10 cellular contexts compared by ENCODE assay signal in genomic region chr4:11073621-11074051, GRCh38.
A peak's percentile ranks its signal among the peaks of the same experiment; 100 is the strongest.
DNase-seq lines count a peak whose midpoint lies in the region; ATAC-seq, FAIRE-seq and TF ChIP-seq lines count a peak whose summit lies in the region.
"Had no signal": no experiment of that assay in that cellular context is flagged by ENCODE, and none has a peak within 500 bp of the region (broad histone marks: within the 10 kb centered on the region; RNA-seq: fewer than 3 reads in every experiment).

No MANE protein-coding gene starts in this region.

- H3K4me3 Mint-ChIP-seq in GM23338 (no peak overlapping the region), WTC11 (no peak overlapping the region)
- H3K4me3 Mint-ChIP-seq: activated naive CD8-positive, alpha-beta T cell had no signal

- DNase-seq in GM23338 (ENCODE audit: low spot score), result peak; percentile 37
- DNase-seq in WTC11 (ENCODE audit: low spot score), result no peak
- peak; percentile 32 for DNase-seq in pons (ENCODE audit: low spot score)
- DNase-seq in GM19239 (ENCODE audit: insufficient read length, low spot score), result no peak
- no peak for DNase-seq in OCI-LY7 (ENCODE audit: low spot score)
- no peak for DNase-seq in nucleus accumbens (lab: John Stamatoyannopoulos, UW)

- 74 to 85% methylated on average over 3 to 6 of the region's 6 CpGs for WGBS in gastroesophageal sphincter (ENCODE audit: low coverage in 1 of 2), 2 donors

- H3K4me1 Mint-ChIP-seq in GM23338, result peaks cover 15% of the 10 kb centered on the region
- H3K4me1 Mint-ChIP-seq in WTC11, result peaks cover 21% of the 10 kb centered on the region

- intact Hi-C loops in OCI-LY7 (cut with micrococcal nuclease; ENCODE audit: unreplicated experiment), result no loop called here

- TF ChIP-seq EP300 in gastroesophageal sphincter (IDR thresholded peaks at IDR 0.05), result no peak

- no peaks in the 10 kb centered on the region for H3K27me3 ChIP-seq in GM23338 (ENCODE audit: insufficient read depth)
- no peaks in the 10 kb centered on the region for H3K27me3 ChIP-seq in gastroesophageal sphincter

- H3K79me2 ChIP-seq in GM23338 (replicated peaks; ENCODE audit: insufficient read depth) (no peaks in the 10 kb centered on the region), OCI-LY7 (ENCODE audit: insufficient read depth, low read depth, low read length) (no peaks in the 10 kb centered on the region)

- H3K36me3 ChIP-seq in GM23338 (ENCODE audit: insufficient read depth), result no peaks in the 10 kb centered on the region
- H3K36me3 ChIP-seq in gastroesophageal sphincter, result no peaks in the 10 kb centered on the region
- H3K36me3 ChIP-seq in OCI-LY7 (ENCODE audit: insufficient read depth, low read length), result no peaks in the 10 kb centered on the region

- no peaks in the 10 kb centered on the region for H4K20me1 ChIP-seq in GM23338 (replicated peaks; ENCODE audit: insufficient read depth)
- no peaks in the 10 kb centered on the region for H4K20me1 ChIP-seq in OCI-LY7 (ENCODE audit: insufficient read depth, low read length)

- no peak for TF ChIP-seq POLR2A in gastroesophageal sphincter (IDR thresholded peaks at IDR 0.05)

- no peaks in the 10 kb centered on the region for H3K9me3 Mint-ChIP-seq in GM23338
- H3K9me3 Mint-ChIP-seq in WTC11, result peaks cover 58% of the 10 kb centered on the region

- H3K4me2 ChIP-seq in GM23338 (no peak overlapping the region), OCI-LY7 (ENCODE audit: low read length) (no peak overlapping the region)

- no peak overlapping the region for H2AFZ ChIP-seq in GM23338
- H2AFZ ChIP-seq in OCI-LY7 (ENCODE audit: low read length), result no peak overlapping the region

- H3K36me3 Mint-ChIP-seq in GM23338 (ENCODE audit: low read depth) (no peaks in the 10 kb centered on the region), WTC11 (peaks cover 46% of the 10 kb centered on the region)
- H3K36me3 Mint-ChIP-seq: activated naive CD8-positive, alpha-beta T cell had no signal

- FAIRE-seq in GM19239 (lab: Jason Lieb, UNC), result no peak

- H3F3A ChIP-seq in GM23338 (replicated peaks; ENCODE audit: low read depth), result no peaks in the 10 kb centered on the region

- CTCF ChIA-PET in WTC11 (lab: Charles Lee) (no interaction called here), OCI-LY7 (lab: Charles Lee; ENCODE audit: unreplicated experiment) (no interaction called here)

- POLR2A ChIA-PET in WTC11 (lab: Charles Lee) (no interaction called here), OCI-LY7 (lab: Charles Lee) (no interaction called here)

- H3K9me2 ChIP-seq in GM23338 (ENCODE audit: insufficient read depth) (no peaks in the 10 kb centered on the region), OCI-LY7 (ENCODE audit: insufficient read depth, low read length) (no peaks in the 10 kb centered on the region)

- no peak overlapping the region for H3K27ac Mint-ChIP-seq in GM23338
- H3K27ac Mint-ChIP-seq in WTC11, result peak overlapping the region; percentile 51; the same call in 1 of the 2 replicates
- H3K27ac Mint-ChIP-seq: activated naive CD8-positive, alpha-beta T cell had no signal

- TF ChIP-seq CTCF in GM23338 (conservative IDR thresholded peaks at IDR 0.05; ENCODE audit: low read depth in 2 of 2), result no peak
- TF ChIP-seq CTCF in WTC11 (IDR thresholded peaks at IDR 0.05), result no peak
- TF ChIP-seq CTCF in gastroesophageal sphincter (IDR thresholded peaks at IDR 0.05), result no peak
- no peak for TF ChIP-seq CTCF in OCI-LY7 (conservative IDR thresholded peaks at IDR 0.05; ENCODE audit: low read length)

- H3K9me3 ChIP-seq in gastroesophageal sphincter, result no peaks in the 10 kb centered on the region
- H3K9me3 ChIP-seq in OCI-LY7 (ENCODE audit: low read length), result no peaks in the 10 kb centered on the region

- no TSS peak for BruUV-seq in OCI-LY7 (replicated peaks; lab: Mats Ljungman, UMichigan)

- H3K27me3 Mint-ChIP-seq in GM23338 (ENCODE audit: insufficient read depth, low read depth, poor library complexity), result no peaks in the 10 kb centered on the region
- H3K27me3 Mint-ChIP-seq in WTC11 (ENCODE audit: low read depth), result peaks cover 4% of the 10 kb centered on the region; the same call in 1 of the 2 replicates
- H3K27me3 Mint-ChIP-seq: activated naive CD8-positive, alpha-beta T cell had no signal

- ATAC-seq in GM23338, result peak; percentile 62
- ATAC-seq in WTC11, result peak; percentile 60
- peak; percentile 84 for ATAC-seq in gastroesophageal sphincter
- ATAC-seq in GM18858 (IDR thresholded peaks at IDR 0.05; ENCODE audit: unreplicated experiment), result no peak

- no peak overlapping the region for H3K27ac ChIP-seq in GM23338 (ENCODE audit: low read depth)
- no peak overlapping the region for H3K27ac ChIP-seq in gastroesophageal sphincter
- no peak overlapping the region for H3K27ac ChIP-seq in OCI-LY7 (ENCODE audit: low read depth, low read length, poor library complexity, severe bottlenecking)
- H3K27ac ChIP-seq: C4-2B had no signal

- no peak overlapping the region for H3K4me3 ChIP-seq in GM23338
- H3K4me3 ChIP-seq in gastroesophageal sphincter, result no peak overlapping the region
- H3K4me3 ChIP-seq in OCI-LY7 (ENCODE audit: low read depth, low read length, poor library complexity, severe bottlenecking), result no peak overlapping the region

- peaks cover 6% of the 10 kb centered on the region for H3K4me1 ChIP-seq in GM23338 (ENCODE audit: insufficient read depth)
- no peaks in the 10 kb centered on the region for H3K4me1 ChIP-seq in gastroesophageal sphincter
- H3K4me1 ChIP-seq in OCI-LY7 (ENCODE audit: insufficient read depth, low read length, poor library complexity, severe bottlenecking), result no peaks in the 10 kb centered on the region

TF ChIP-seq in GM23338, 12 proteins besides CTCF, POLR2A, EP300 and RAD21 (continues in another document):
- TF ChIP-seq CREB1 (CRISPR knock-in tag; IDR thresholded peaks at IDR 0.05; ENCODE audit: low read depth), result no peak

TF ChIP-seq in WTC11, 78 proteins besides CTCF, POLR2A, EP300 and RAD21 (continues in another document):
- TF ChIP-seq ZNF281 (CRISPR knock-in tag; IDR thresholded peaks at IDR 0.05) (no peak), SMAD4 (CRISPR knock-in tag; IDR thresholded peaks at IDR 0.05) (no peak), TEAD1 (CRISPR knock-in tag; IDR thresholded peaks at IDR 0.05) (no peak), ATF1 (CRISPR knock-in tag; IDR thresholded peaks at IDR 0.05) (no peak), ZNF671 (CRISPR knock-in tag; IDR thresholded peaks at IDR 0.05) (no peak), NR1H2 (CRISPR knock-in tag; IDR thresholded peaks at IDR 0.05) (no peak), AR (CRISPR knock-in tag; IDR thresholded peaks at IDR 0.05) (no peak)
- TF ChIP-seq, protein P1, sequence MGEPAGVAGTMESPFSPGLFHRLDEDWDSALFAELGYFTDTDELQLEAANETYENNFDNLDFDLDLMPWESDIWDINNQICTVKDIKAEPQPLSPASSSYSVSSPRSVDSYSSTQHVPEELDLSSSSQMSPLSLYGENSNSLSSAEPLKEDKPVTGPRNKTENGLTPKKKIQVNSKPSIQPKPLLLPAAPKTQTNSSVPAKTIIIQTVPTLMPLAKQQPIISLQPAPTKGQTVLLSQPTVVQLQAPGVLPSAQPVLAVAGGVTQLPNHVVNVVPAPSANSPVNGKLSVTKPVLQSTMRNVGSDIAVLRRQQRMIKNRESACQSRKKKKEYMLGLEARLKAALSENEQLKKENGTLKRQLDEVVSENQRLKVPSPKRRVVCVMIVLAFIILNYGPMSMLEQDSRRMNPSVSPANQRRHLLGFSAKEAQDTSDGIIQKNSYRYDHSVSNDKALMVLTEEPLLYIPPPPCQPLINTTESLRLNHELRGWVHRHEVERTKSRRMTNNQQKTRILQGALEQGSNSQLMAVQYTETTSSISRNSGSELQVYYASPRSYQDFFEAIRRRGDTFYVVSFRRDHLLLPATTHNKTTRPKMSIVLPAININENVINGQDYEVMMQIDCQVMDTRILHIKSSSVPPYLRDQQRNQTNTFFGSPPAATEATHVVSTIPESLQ (CRISPR knock-in tag; IDR thresholded peaks at IDR 0.05), result no peak

Comparison
In these comparisons a context has a peak if more than half of its experiments do, and no peak if none do; other contexts are left out.
1. DNase-seq: peak in GM23338 (single experiment) and pons (single experiment); none in WTC11 (single experiment), GM19239 (single experiment), OCI-LY7 (single experiment) and nucleus accumbens (0 of 56).